In the genomic region with DNA sequence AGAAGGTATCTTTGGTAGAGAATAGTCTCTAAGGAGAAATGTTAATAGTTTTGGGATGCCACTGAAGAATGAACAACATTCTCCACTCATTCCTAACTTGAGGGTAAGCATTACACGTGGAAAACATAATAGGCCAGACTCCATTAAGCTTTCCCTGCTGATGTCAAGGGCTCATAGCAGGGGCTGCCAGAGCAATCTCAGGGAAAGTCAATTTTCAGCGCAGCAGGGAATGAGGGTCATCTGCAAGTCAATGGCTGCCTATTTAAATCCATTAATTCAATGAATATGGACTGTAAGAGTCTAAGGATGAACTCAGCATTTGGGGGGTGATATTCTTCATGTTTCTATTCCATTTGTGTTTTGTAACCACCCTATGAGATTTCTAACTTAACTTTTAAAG, we compare ENCODE assay signal across 22 cellular contexts.
DNase-seq lines count a peak whose midpoint lies in the region; ATAC-seq, FAIRE-seq and TF ChIP-seq lines count a peak whose summit lies in the region.
"Had no signal": no experiment of that assay in that cellular context is flagged by ENCODE, and none has a peak within 500 bp of the region (broad histone marks: within the 10 kb centered on the region; RNA-seq: fewer than 3 reads in every experiment).

No MANE protein-coding gene starts in this region.

- H4K20me1 ChIP-seq in GM23338 (replicated peaks; ENCODE audit: insufficient read depth): no peaks in the 10 kb centered on the region
- no peaks in the 10 kb centered on the region for H4K20me1 ChIP-seq in H1 (replicated peaks in 1 of 2; ENCODE audit: control insufficient read depth in 1 of 2, insufficient read depth in 2 of 2, low read length in 2 of 2)
- H4K20me1 ChIP-seq: BLaER1 had no signal

- H3K4me1 Mint-ChIP-seq in GM23338: peaks cover 15% of the 10 kb centered on the region
- H3K4me1 Mint-ChIP-seq in osteocyte (ENCODE audit: unreplicated experiment): no peaks in the 10 kb centered on the region
- H3K4me1 Mint-ChIP-seq: B cell; CD4-positive, CD25-positive, alpha-beta regulatory T cell had no signal

- H3K4me3 Mint-ChIP-seq in GM23338 (no peak overlapping the region), osteocyte (ENCODE audit: unreplicated experiment) (no peak overlapping the region)
- H3K4me3 Mint-ChIP-seq: B cell; CD4-positive, CD25-positive, alpha-beta regulatory T cell; CD8-positive, alpha-beta T cell; HFFc6 had no signal

- H4K91ac ChIP-seq in H1 (replicated peaks; ENCODE audit: insufficient read length, low read length) (no peak overlapping the region), mesenchymal stem cell (ENCODE audit: low read length) (no peak overlapping the region)

- POLR2A ChIA-PET in H1 (lab: Charles Lee; ENCODE audit: partially characterized antibody): no interaction called here

- no peak overlapping the region for H3K4ac ChIP-seq in H1 (replicated peaks; ENCODE audit: insufficient read length, low read depth, low read length)
- no peak overlapping the region for H3K4ac ChIP-seq in mesenchymal stem cell (ENCODE audit: low read depth in 1 of 2, low read length in 2 of 2)

- H4K8ac ChIP-seq in H1 (ENCODE audit: extremely low read depth, insufficient read depth, low read length): no peak overlapping the region
- H4K8ac ChIP-seq in mesenchymal stem cell (ENCODE audit: low read length): no peak overlapping the region

- H3K9me3 Mint-ChIP-seq in GM23338 (peaks cover 59% of the 10 kb centered on the region), osteocyte (ENCODE audit: unreplicated experiment) (peaks cover 28% of the 10 kb centered on the region)

- H3K27me3 Mint-ChIP-seq in GM23338 (ENCODE audit: insufficient read depth, low read depth, poor library complexity): no peaks in the 10 kb centered on the region
- H3K27me3 Mint-ChIP-seq in osteocyte (ENCODE audit: unreplicated experiment): no peaks in the 10 kb centered on the region
- H3K27me3 Mint-ChIP-seq: CD4-positive, CD25-positive, alpha-beta regulatory T cell had no signal

- WGBS in H1 (ENCODE audit: extremely low coverage in 1 of 2, insufficient coverage in 1 of 2, insufficient read length in 1 of 2, insufficient replicate concordance in 2 of 2, low coverage in 1 of 2, low lambda C conversion rate in 2 of 2, missing lambda C conversion rate in 1 of 2), 2 experiments: 44% methylated on average over 2 of the region's 2 CpGs; no CpG with 5 or more reads in 1 of the 2 experiments
- WGBS in mesenchymal stem cell: 92% methylated on average over 2 of the region's 2 CpGs
- WGBS in testis, 2 donors: 65 to 79% methylated on average over 2 of the region's 2 CpGs

- H2AK5ac ChIP-seq in H1 (ENCODE audit: low read depth, low read length) (no peak overlapping the region), mesenchymal stem cell (ENCODE audit: low read length, severe bottlenecking) (no peak overlapping the region)

- H3K27me3 ChIP-seq in GM23338 (ENCODE audit: insufficient read depth): no peaks in the 10 kb centered on the region
- no peaks in the 10 kb centered on the region for H3K27me3 ChIP-seq in HUES48 (ENCODE audit: control insufficient read depth, insufficient read depth, low read length)
- H3K27me3 ChIP-seq in H1 (replicated peaks in 1 of 4; ENCODE audit: control insufficient read depth in 3 of 4, extremely low read depth in 1 of 4, insufficient read depth in 3 of 4, low read length in 3 of 4): no peaks in the 10 kb centered on the region
- H3K27me3 ChIP-seq in mesenchymal stem cell (ENCODE audit: control insufficient read depth in 1 of 2, insufficient read depth in 1 of 2, low read length in 2 of 2): no peaks in the 10 kb centered on the region
- H3K27me3 ChIP-seq in testis: no peaks in the 10 kb centered on the region
- H3K27me3 ChIP-seq: BLaER1 had no signal

- H2BK12ac ChIP-seq in H1 (ENCODE audit: low read depth, low read length) (no peak overlapping the region), mesenchymal stem cell (ENCODE audit: low read length in 2 of 2) (no peak overlapping the region)

- H3K9ac ChIP-seq in HUES48 (ENCODE audit: low read depth, low read length) (no peak overlapping the region), H1 (replicated peaks in 1 of 4; ENCODE audit: extremely low read depth in 1 of 4, low read depth in 3 of 4, low read length in 3 of 4) (no peak overlapping the region), mesenchymal stem cell (ENCODE audit: low read length) (no peak overlapping the region)
- H3K9ac ChIP-seq: BLaER1 had no signal

- TF ChIP-seq CTCF in GM23338 (conservative IDR thresholded peaks at IDR 0.05; ENCODE audit: low read depth in 2 of 2): no peak
- no peak for TF ChIP-seq CTCF in H1 (IDR thresholded peaks at IDR 0.05; ENCODE audit: control extremely low read depth in 1 of 3, insufficient read depth in 1 of 3, low read depth in 1 of 3, low read length in 3 of 3)
- TF ChIP-seq CTCF in osteocyte (IDR thresholded peaks at IDR 0.05): no peak
- TF ChIP-seq CTCF in testis (IDR thresholded peaks at IDR 0.05): no peak

- H3K18ac ChIP-seq in H1 (ENCODE audit: extremely low read depth, low read length) (peak overlapping the region; percentile 1; the same call in 1 of the 2 replicates), mesenchymal stem cell (ENCODE audit: low read depth in 1 of 2, low read length in 2 of 2) (no peak overlapping the region)

- H2AFZ ChIP-seq in GM23338 (no peak overlapping the region), H1 (ENCODE audit: low read length) (no peak overlapping the region), mesenchymal stem cell (ENCODE audit: low read depth, low read length) (no peak overlapping the region)

- H3K36me3 Mint-ChIP-seq in GM23338 (ENCODE audit: low read depth) (peaks cover 46% of the 10 kb centered on the region), osteocyte (ENCODE audit: unreplicated experiment) (no peaks in the 10 kb centered on the region)
- H3K36me3 Mint-ChIP-seq: CD4-positive, CD25-positive, alpha-beta regulatory T cell; CD8-positive, alpha-beta T cell had no signal

- DNase-seq in GM23338 (ENCODE audit: low spot score) (peak; percentile 30), H1 (ENCODE audit: low read depth in 1 of 2, low spot score in 2 of 2) (no peak), mesenchymal stem cell (no peak), DMS153 treated with DMSO at 0.1 percent for 48 hours (lab: John Stamatoyannopoulos, UW; ENCODE audit: unreplicated experiment) (no peak), osteocyte (ENCODE audit: extremely low spot score, unreplicated experiment) (no peak), testis (no peak)
- DNase-seq: Caco-2; CD4-positive, CD25-positive, alpha-beta regulatory T cell; CD8-positive, alpha-beta T cell; DMS 273 treated with DMSO at 0.1 percent for 48 hours; DMS53; DMS79 treated with DMSO at 0.1 percent for 48 hours; GF-D8; HFFc6 had no signal

- H2BK120ac ChIP-seq in H1 (replicated peaks; ENCODE audit: low read depth, low read length) (no peak overlapping the region), mesenchymal stem cell (ENCODE audit: low read depth, low read length) (no peak overlapping the region)

- no peaks in the 10 kb centered on the region for H3F3A ChIP-seq in GM23338 (replicated peaks; ENCODE audit: low read depth)

- TF ChIP-seq POLR2A in H1 (IDR thresholded peaks at IDR 0.05; ENCODE audit: control extremely low read depth in 1 of 2, low read depth in 2 of 2, low read length in 2 of 2) (no peak), testis (IDR thresholded peaks at IDR 0.05) (no peak)

- H3K79me2 ChIP-seq in GM23338 (replicated peaks; ENCODE audit: insufficient read depth) (no peaks in the 10 kb centered on the region), H1 (ENCODE audit: control insufficient read depth in 1 of 2, insufficient read depth in 2 of 2, low read length in 2 of 2) (no peaks in the 10 kb centered on the region)

- no peak overlapping the region for H3K4me3 ChIP-seq in GM23338
- no peak overlapping the region for H3K4me3 ChIP-seq in HUES48 (ENCODE audit: low read depth, low read length)
- H3K4me3 ChIP-seq in H1 (ENCODE audit: extremely low read depth in 1 of 4, insufficient read depth in 2 of 4, low read depth in 3 of 4, low read length in 4 of 4): no peak overlapping the region
- no peak overlapping the region for H3K4me3 ChIP-seq in mesenchymal stem cell (ENCODE audit: insufficient read depth in 1 of 2, low read depth in 1 of 2, low read length in 2 of 2)
- no peak overlapping the region for H3K4me3 ChIP-seq in testis
- H3K4me3 ChIP-seq: BLaER1, HAP-1 had no signal

- H3K56ac ChIP-seq in H1 (replicated peaks; ENCODE audit: insufficient read length, low read depth, low read length): no peak overlapping the region

- peaks cover 10% of the 10 kb centered on the region; the same call in 1 of the 2 replicates for H3K9me2 ChIP-seq in GM23338 (ENCODE audit: insufficient read depth)

- H3K4me2 ChIP-seq in GM23338 (no peak overlapping the region), H1 (ENCODE audit: insufficient read depth in 1 of 2, low read depth in 2 of 2, low read length in 2 of 2) (no peak overlapping the region), mesenchymal stem cell (ENCODE audit: low read length, poor library complexity, severe bottlenecking) (no peak overlapping the region)
- H3K4me2 ChIP-seq: BLaER1 had no signal

- no peak for FAIRE-seq in H1 (lab: Jason Lieb, UNC)
- FAIRE-seq: A204.1, GM12891, GM18507 had no signal

- intact Hi-C loops in testis (cut with DNase I; ENCODE audit: low total_unique reads): no loop called here

- no peak overlapping the region for H3K27ac ChIP-seq in GM23338 (ENCODE audit: low read depth)
- peak overlapping the region; percentile 37 for H3K27ac ChIP-seq in HUES48 (ENCODE audit: low read depth, low read length)
- H3K27ac ChIP-seq in H1 (ENCODE audit: low read depth, low read length): no peak overlapping the region
- H3K27ac ChIP-seq in mesenchymal stem cell (ENCODE audit: low read length, poor library complexity, severe bottlenecking): peak overlapping the region; percentile 62
- H3K27ac ChIP-seq in testis: no peak overlapping the region
- H3K27ac ChIP-seq: BLaER1, C4-2B had no signal

- H3K4me1 ChIP-seq in GM23338 (ENCODE audit: insufficient read depth): peaks cover 4% of the 10 kb centered on the region
- H3K4me1 ChIP-seq in HUES48 (ENCODE audit: control insufficient read depth, insufficient read depth, low read length): peaks cover 10% of the 10 kb centered on the region; the same call in 1 of the 2 replicates
- H3K4me1 ChIP-seq in H1 (replicated peaks in 1 of 4; ENCODE audit: control insufficient read depth in 3 of 4, insufficient read depth in 4 of 4, low read length in 3 of 4): peaks cover 0 to 4% (median 0%) of the 10 kb centered on the region in 4 experiments; a peak in 1 of 7 replicates
- H3K4me1 ChIP-seq in mesenchymal stem cell (ENCODE audit: control insufficient read depth, insufficient read depth, low read depth, low read length): peaks cover 3% of the 10 kb centered on the region
- no peaks in the 10 kb centered on the region for H3K4me1 ChIP-seq in testis
- H3K4me1 ChIP-seq: BLaER1, Caco-2, HAP-1 had no signal

- TF ChIP-seq RAD21 in H1 (IDR thresholded peaks at IDR 0.05 in 1 of 2, conservative IDR thresholded peaks at IDR 0.05 in 1 of 2; ENCODE audit: low read depth in 2 of 2, low read length in 2 of 2): no peak

- no peaks in the 10 kb centered on the region for H3K79me1 ChIP-seq in H1 (ENCODE audit: low read depth, low read length)
- H3K79me1 ChIP-seq in mesenchymal stem cell (replicated peaks; ENCODE audit: low read length, poor library complexity, severe bottlenecking): no peaks in the 10 kb centered on the region

- H3K14ac ChIP-seq in H1 (ENCODE audit: insufficient read length) (no peak overlapping the region), mesenchymal stem cell (ENCODE audit: low read length in 2 of 2) (no peak overlapping the region)

- H3K27ac Mint-ChIP-seq in GM23338: no peak overlapping the region
- no peak overlapping the region for H3K27ac Mint-ChIP-seq in osteocyte (ENCODE audit: unreplicated experiment)
- H3K27ac Mint-ChIP-seq: B cell; CD4-positive, CD25-positive, alpha-beta regulatory T cell; CD8-positive, alpha-beta T cell; HFFc6 had no signal

- peak; percentile 40; the same call in 2 of the 3 replicates for ATAC-seq in GM23338
- ATAC-seq: CD8-positive, alpha-beta T cell had no signal

- TF ChIP-seq EP300 in H1 (IDR thresholded peaks at IDR 0.05; ENCODE audit: borderline replicate concordance in 1 of 2, low read depth in 2 of 2, low read length in 2 of 2): no peak

- no peaks in the 10 kb centered on the region for H3K36me3 ChIP-seq in GM23338 (ENCODE audit: insufficient read depth)
- H3K36me3 ChIP-seq in HUES48 (ENCODE audit: control insufficient read depth, insufficient read depth, low read length): no peaks in the 10 kb centered on the region
- H3K36me3 ChIP-seq in H1 (ENCODE audit: control insufficient read depth in 2 of 4, insufficient read depth in 4 of 4, low read length in 3 of 4): no peaks in the 10 kb centered on the region; a peak in 1 of 8 replicates
- H3K36me3 ChIP-seq in mesenchymal stem cell (ENCODE audit: control insufficient read depth in 1 of 2, insufficient read depth in 2 of 2, low read depth in 1 of 2, low read length in 2 of 2): no peaks in the 10 kb centered on the region
- no peaks in the 10 kb centered on the region for H3K36me3 ChIP-seq in testis (ENCODE audit: low read depth, missing control alignments)
- H3K36me3 ChIP-seq: BLaER1, HAP-1 had no signal

- no peak overlapping the region for H2BK5ac ChIP-seq in H1 (ENCODE audit: low read depth, low read length)
- no peak overlapping the region for H2BK5ac ChIP-seq in mesenchymal stem cell (ENCODE audit: low read depth, low read length, poor library complexity, severe bottlenecking)

- no peak overlapping the region for H3K23ac ChIP-seq in H1 (ENCODE audit: insufficient read length)
- H3K23ac ChIP-seq in mesenchymal stem cell (ENCODE audit: low read length in 2 of 2): no peak overlapping the region

- CTCF ChIA-PET in H1 (lab: Charles Lee; ENCODE audit: partially characterized antibody): interaction anchor here (0.6 kb wide), 1 partner anchor 8 kb away, joined by 3 read pairs; no protein-coding TSS in a partner anchor

- H2BK15ac ChIP-seq in H1 (ENCODE audit: low read length): no peak overlapping the region
- no peak overlapping the region for H2BK15ac ChIP-seq in mesenchymal stem cell (ENCODE audit: low read depth, poor library complexity, severe bottlenecking)

- no peak overlapping the region for H4K5ac ChIP-seq in H1 (ENCODE audit: insufficient read length, low read depth, low read length)

- no peaks in the 10 kb centered on the region for H3K23me2 ChIP-seq in H1 (ENCODE audit: low read depth, low read length)

- H3K9me3 ChIP-seq in HUES48 (ENCODE audit: control insufficient read depth, insufficient read depth, low read length) (peaks cover 23% of the 10 kb centered on the region), H1 (ENCODE audit: insufficient read depth in 2 of 2, low read depth in 1 of 2, low read length in 1 of 2) (peaks cover 11 to 14% of the 10 kb centered on the region in 2 experiments), mesenchymal stem cell (ENCODE audit: control insufficient read depth, low read length) (peaks cover 36% of the 10 kb centered on the region), testis (no peaks in the 10 kb centered on the region)
- H3K9me3 ChIP-seq: HAP-1 had no signal

- H2BK20ac ChIP-seq in H1 (ENCODE audit: low read length): peak overlapping the region; percentile 95; the same call in 1 of the 2 replicates

Comparison
In these comparisons a context has a peak if more than half of its experiments do, and no peak if none do; other contexts are left out.
1. H3K27ac ChIP-seq: peak in HUES48 (single experiment) and mesenchymal stem cell (single experiment); none in GM23338 (single experiment), H1 (single experiment) and testis (0 of 2).